10 cellular contexts compared by ENCODE assay signal in the genomic region with DNA sequence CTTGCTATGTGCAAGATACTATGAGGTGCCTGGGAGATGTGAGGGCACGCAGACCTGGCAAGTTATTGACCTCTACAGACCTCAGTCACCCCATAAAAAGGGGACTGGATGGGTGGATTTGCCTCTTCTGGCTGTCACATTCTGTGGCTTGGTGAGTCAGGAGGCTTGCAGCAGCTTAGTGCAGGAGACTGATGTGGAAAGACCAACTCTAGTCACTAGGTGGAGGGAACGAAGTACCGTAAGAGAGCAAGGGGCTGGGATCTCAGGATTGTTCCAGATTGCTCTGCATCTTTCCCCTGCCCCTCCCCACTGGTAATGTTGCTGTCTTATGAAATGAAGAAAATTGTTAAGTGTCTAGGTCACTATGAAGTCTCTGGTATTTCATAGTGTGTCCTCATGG.
DNase-seq lines count a peak whose midpoint lies in the region; ATAC-seq and TF ChIP-seq lines count a peak whose summit lies in the region.
"Had no signal": no experiment of that assay in that cellular context is flagged by ENCODE, and none has a peak within 500 bp of the region (broad histone marks: within the 10 kb centered on the region; RNA-seq: fewer than 3 reads in every experiment).

No MANE protein-coding gene starts in this region.

- peak; percentile 57 for DNase-seq in NCI-H82 (lab: John Stamatoyannopoulos, UW)
- DNase-seq in NCI-H82 treated with DMSO at 0.1 percent for 48 hours (lab: John Stamatoyannopoulos, UW; ENCODE audit: unreplicated experiment) = no peak
- DNase-seq in WERI-Rb-1 = peak; percentile 66
- peak; percentile 81 for DNase-seq in fibroblast of mammary gland (ENCODE audit: low read depth)
- DNase-seq in stimulated activated naive B cell treated with anti-CD40 and anti-IgM and Interleukin-4, amounts not matched to agents 10 μg/mL and 1 μg/mL and 100 μg/mL, for 72 hours = no peak
- no peak for DNase-seq in NCI-H2107 treated with DMSO at 0.1 percent for 48 hours (lab: John Stamatoyannopoulos, UW; ENCODE audit: unreplicated experiment)
- DNase-seq in NCI-H69 (lab: John Stamatoyannopoulos, UW) = no peak

- H3K4me1 Mint-ChIP-seq in stimulated activated naive B cell treated with anti-CD40 and anti-IgM and Interleukin-4, amounts not matched to agents 10 μg/mL and 1 μg/mL and 100 μg/mL, for 72 hours = peaks cover 35 to 43% of the 10 kb centered on the region in 2 donors

- no peaks in the 10 kb centered on the region for H3K9me3 ChIP-seq in WERI-Rb-1 (ENCODE audit: severe bottlenecking)

- H3K36me3 Mint-ChIP-seq in stimulated activated naive B cell treated with anti-CD40 and anti-IgM and Interleukin-4, amounts not matched to agents 10 μg/mL and 1 μg/mL and 100 μg/mL, for 72 hours = peaks cover 9 to 28% of the 10 kb centered on the region in 2 donors

- H3K27ac ChIP-seq in WERI-Rb-1 = peak overlapping the region; percentile 37
- H3K27ac ChIP-seq: 22Rv1 had no signal

- H3K4me3 ChIP-seq in WERI-Rb-1 (ENCODE audit: low read depth, low read length) (peak overlapping the region; percentile 19), fibroblast of mammary gland (ENCODE audit: control insufficient read depth, low read depth, low read length) (no peak overlapping the region)

- H3K27ac Mint-ChIP-seq in stimulated activated naive B cell treated with anti-CD40 and anti-IgM and Interleukin-4, amounts not matched to agents 10 μg/mL and 1 μg/mL and 100 μg/mL, for 72 hours = peak overlapping the region; percentile 83

- H3K27me3 Mint-ChIP-seq in stimulated activated naive B cell treated with anti-CD40 and anti-IgM and Interleukin-4, amounts not matched to agents 10 μg/mL and 1 μg/mL and 100 μg/mL, for 72 hours = no peaks in the 10 kb centered on the region

- no peak for ATAC-seq in stimulated activated naive B cell treated with anti-CD40 and anti-IgM and Interleukin-4, amounts not matched to agents 10 μg/mL and 1 μg/mL and 100 μg/mL, for 72 hours (replicated peaks)
- no peak for ATAC-seq in HG03045 (IDR thresholded peaks at IDR 0.05; ENCODE audit: unreplicated experiment)
- ATAC-seq: Panc1 had no signal

- no peaks in the 10 kb centered on the region for H3K9me3 Mint-ChIP-seq in stimulated activated naive B cell treated with anti-CD40 and anti-IgM and Interleukin-4, amounts not matched to agents 10 μg/mL and 1 μg/mL and 100 μg/mL, for 72 hours

- TF ChIP-seq CTCF in WERI-Rb-1 (IDR thresholded peaks at IDR 0.05; ENCODE audit: low read depth, low read length) = peak; percentile 29; the same call in 1 of the 2 replicates
- peak; percentile 38 for TF ChIP-seq CTCF in fibroblast of mammary gland (conservative IDR thresholded peaks at IDR 0.05; ENCODE audit: control insufficient read depth, insufficient read depth, low read depth, low read length)

- no peak overlapping the region for H3K4me3 Mint-ChIP-seq in stimulated activated naive B cell treated with anti-CD40 and anti-IgM and Interleukin-4, amounts not matched to agents 10 μg/mL and 1 μg/mL and 100 μg/mL, for 72 hours

- H3K36me3 ChIP-seq in WERI-Rb-1 = peaks cover 27% of the 10 kb centered on the region

- H3K27me3 ChIP-seq in WERI-Rb-1 (ENCODE audit: insufficient read depth, low read depth, severe bottlenecking) = no peaks in the 10 kb centered on the region

Comparison
In these comparisons a context has a peak if more than half of its experiments do, and no peak if none do; other contexts are left out.
1. DNase-seq: peak in NCI-H82 (single experiment), WERI-Rb-1 (single experiment) and fibroblast of mammary gland (single experiment); none in NCI-H82 treated with DMSO at 0.1 percent for 48 hours (single experiment), stimulated activated naive B cell treated with anti-CD40 and anti-IgM and Interleukin-4, amounts not matched to agents 10 μg/mL and 1 μg/mL and 100 μg/mL, for 72 hours (single experiment), NCI-H2107 treated with DMSO at 0.1 percent for 48 hours (single experiment) and NCI-H69 (single experiment).